8 cellular contexts compared by ENCODE assay signal in genomic region chr1:207866471-207867135, GRCh38.
DNase-seq lines count a peak whose midpoint lies in the region; ATAC-seq and TF ChIP-seq lines count a peak whose summit lies in the region.

No MANE protein-coding gene starts in this region.

- no peaks in the 10 kb centered on the region for H3K9me3 Mint-ChIP-seq in activated naive CD8-positive, alpha-beta T cell (ENCODE audit: low read depth)

- peak overlapping the region; percentile 91 for H3K27ac Mint-ChIP-seq in activated naive CD8-positive, alpha-beta T cell

- ATAC-seq in HG02852 (IDR thresholded peaks at IDR 0.05; ENCODE audit: unreplicated experiment) (no peak), HG02623 (IDR thresholded peaks at IDR 0.05; ENCODE audit: unreplicated experiment) (no peak), HG03108 (IDR thresholded peaks at IDR 0.05; ENCODE audit: unreplicated experiment) (no peak)

- TF ChIP-seq CTCF in LNCaP clone FGC (IDR thresholded peaks at IDR 0.05; ENCODE audit: control insufficient read depth, extremely low read depth, insufficient read depth), result no peak

- CTCF ChIA-PET in HEK293T (lab: Yijun Ruan, JAX), result no interaction called here

- no peaks in the 10 kb centered on the region for H3K27me3 Mint-ChIP-seq in activated naive CD8-positive, alpha-beta T cell

- POLR2A ChIA-PET in HEK293T (lab: Yijun Ruan, JAX), result no interaction called here

- DNase-seq in LNCaP clone FGC (ENCODE audit: low read depth) (peak; percentile 84), hepatic stellate cell (ENCODE audit: low spot score) (peak; percentile 75), HEK293T (ENCODE audit: extremely low spot score) (no peak)

- peak overlapping the region; percentile 72 for H3K4me3 ChIP-seq in LNCaP clone FGC (ENCODE audit: low read depth, low read length)
- H3K4me3 ChIP-seq in skin epidermis, result peak overlapping the region in 3 of 7 experiments; percentile 72 to 95 (median 90)

- peaks cover 81% of the 10 kb centered on the region for H3K4me1 Mint-ChIP-seq in activated naive CD8-positive, alpha-beta T cell (ENCODE audit: low read depth)

- peak overlapping the region; percentile 94 for H3K4me3 Mint-ChIP-seq in activated naive CD8-positive, alpha-beta T cell

- peaks cover 5% of the 10 kb centered on the region for H3K36me3 Mint-ChIP-seq in activated naive CD8-positive, alpha-beta T cell

- peak overlapping the region in 18 of 21 experiments; percentile 80 to 98 (median 92) for H3K27ac ChIP-seq in skin epidermis

TF ChIP-seq in HEK293T, 16 proteins besides CTCF, POLR2A, EP300 and RAD21:
- TF ChIP-seq LEF1 (IDR thresholded peaks at IDR 0.05; ENCODE audit: borderline replicate concordance) (no peak), SUZ12 (IDR thresholded peaks at IDR 0.05) (no peak), FOXM1 (IDR thresholded peaks at IDR 0.05; ENCODE audit: borderline replicate concordance) (no peak), BHLHE40 (IDR thresholded peaks at IDR 0.05; ENCODE audit: borderline replicate concordance) (no peak), FOXK2 (IDR thresholded peaks at IDR 0.05) (no peak), PKNOX1 (IDR thresholded peaks at IDR 0.05) (no peak), CTBP1 (IDR thresholded peaks at IDR 0.05; ENCODE audit: borderline replicate concordance) (no peak), FOXA1 (IDR thresholded peaks at IDR 0.05) (no peak), ZNF384 (IDR thresholded peaks at IDR 0.05) (no peak), SP1 (IDR thresholded peaks at IDR 0.05) (no peak), ELF4 (IDR thresholded peaks at IDR 0.05) (no peak), ARNT (IDR thresholded peaks at IDR 0.05) (no peak), HDGF (IDR thresholded peaks at IDR 0.05; ENCODE audit: borderline replicate concordance) (no peak), TARDBP (IDR thresholded peaks at IDR 0.05) (no peak), L3MBTL2 (conservative IDR thresholded peaks at IDR 0.05) (no peak), NFRKB (IDR thresholded peaks at IDR 0.05) (no peak)
